8 cellular contexts compared by ENCODE assay signal in the genomic region with DNA sequence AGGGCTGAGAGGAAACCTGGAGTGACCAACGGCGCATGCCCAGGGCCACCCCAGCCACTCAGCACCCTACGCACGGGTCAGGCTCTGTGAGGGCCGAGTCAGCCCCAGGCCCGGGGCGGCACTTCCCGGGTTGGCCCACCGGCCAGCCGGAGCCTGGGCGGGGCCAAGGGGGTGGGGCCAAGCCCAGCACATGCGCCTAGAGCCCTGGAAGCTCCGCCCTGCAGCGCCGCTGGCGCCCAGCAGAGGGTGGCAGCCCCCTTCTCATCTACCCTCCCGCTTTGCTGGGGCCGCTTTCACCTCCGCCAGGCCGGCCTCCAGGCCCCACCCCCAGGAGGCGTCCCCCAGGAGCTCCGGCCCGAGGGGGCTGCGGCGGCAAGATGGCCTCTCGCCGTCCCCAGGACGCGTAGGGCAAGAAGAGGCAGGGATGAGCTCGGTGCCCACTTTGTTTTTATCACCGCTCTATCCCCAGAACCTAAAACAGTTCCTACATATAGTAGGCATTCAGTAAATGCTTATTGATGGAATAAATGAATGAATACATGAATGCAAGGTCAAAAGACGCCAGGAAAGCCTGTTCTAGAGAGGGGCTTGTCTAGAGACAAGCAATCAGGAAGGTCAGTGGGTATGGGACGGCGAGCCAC. TPM values are rescaled to one million over a fixed set of nuclear protein-coding genes. Genes with fewer than 3 reads are reported as not detected.
DNase-seq lines count a peak whose midpoint lies in the region; ATAC-seq and TF ChIP-seq lines count a peak whose summit lies in the region.

No MANE protein-coding gene starts in this region.

- no peaks in the 10 kb centered on the region for H4K20me1 ChIP-seq in H9 (ENCODE audit: control insufficient read depth, insufficient read depth, insufficient read length)

- peak overlapping the region; percentile 28 for H3K9ac ChIP-seq in H9 (ENCODE audit: extremely low read depth, insufficient read length, low read length)

- peak; percentile 90 for DNase-seq in GDM1 (lab: John Stamatoyannopoulos, UW)
- peak; percentile 99 for DNase-seq in H9
- peak; percentile 97 for DNase-seq in MG63
- DNase-seq in SJCRH30, result peak; percentile 98 to 99
- DNase-seq in activated naive CD4-positive, alpha-beta T cell treated with Interleukin-2 at 50 U/mL for 16 hours, result peak; percentile 93
- DNase-seq in nucleus accumbens (lab: John Stamatoyannopoulos, UW), result peak in 55 of 56 donors; percentile 56 to 94 (median 86)
- DNase-seq in superior temporal gyrus (ENCODE audit: extremely low spot score), result peak; percentile 90

- H3K36me3 ChIP-seq in MG63 (0 out of 2 replicates have a peak, but pooled peaks cover 2% of the 10 kb centered on the region), SJCRH30 (no peaks in the 10 kb centered on the region), gastroesophageal sphincter (no peaks in the 10 kb centered on the region)

- H3K27me3 ChIP-seq in H9 (ENCODE audit: insufficient read depth, low read length) (no peaks in the 10 kb centered on the region), MG63 (no peaks in the 10 kb centered on the region), SJCRH30 (no peaks in the 10 kb centered on the region), gastroesophageal sphincter (no peaks in the 10 kb centered on the region)

- peaks cover 42 to 44% of the 10 kb centered on the region in 2 experiments for H3K4me1 Mint-ChIP-seq in H9

- H3K9me3 ChIP-seq in H9 (ENCODE audit: control insufficient read depth, low read depth, low read length), result no peaks in the 10 kb centered on the region
- no peaks in the 10 kb centered on the region for H3K9me3 ChIP-seq in MG63
- H3K9me3 ChIP-seq in SJCRH30 (replicated peaks), result no peaks in the 10 kb centered on the region
- H3K9me3 ChIP-seq in gastroesophageal sphincter, result no peaks in the 10 kb centered on the region

- H2AK5ac ChIP-seq in H9 (ENCODE audit: insufficient read length, low read length), result no peak overlapping the region

- H3K79me1 ChIP-seq in H9 (ENCODE audit: insufficient read depth, low read depth, low read length, poor library complexity, severe bottlenecking), result no peaks in the 10 kb centered on the region

- no peak overlapping the region for H2BK15ac ChIP-seq in H9 (ENCODE audit: low read depth, low read length)

- ATAC-seq in gastroesophageal sphincter, result peak; percentile 98

- no peaks in the 10 kb centered on the region for H3K79me2 ChIP-seq in H9 (ENCODE audit: insufficient read depth, low read length)

- peak overlapping the region; percentile 40 for H3K4me2 ChIP-seq in H9 (ENCODE audit: insufficient read depth, insufficient read length, low read length)

- H3K4me3 ChIP-seq in MG63 (peak overlapping the region; percentile 45), SJCRH30 (peak overlapping the region; percentile 51), gastroesophageal sphincter (peak overlapping the region; percentile 46 to 57)

- H2BK5ac ChIP-seq in H9 (ENCODE audit: insufficient read length, low read length), result no peak overlapping the region

- no peak overlapping the region for H3K14ac ChIP-seq in H9 (ENCODE audit: insufficient read depth, low read length)

- H4K91ac ChIP-seq in H9 (ENCODE audit: insufficient read length, low read depth, low read length), result no peak overlapping the region

- no peak overlapping the region for H4K5ac ChIP-seq in H9 (ENCODE audit: insufficient read length, low read depth, low read length)

- WGBS in H9 (ENCODE audit: extremely low coverage, insufficient read length, low lambda C conversion rate), result no CpG with 5 or more reads among the region's 34 CpGs
- WGBS in gastroesophageal sphincter (ENCODE audit: low coverage in 1 of 2), 2 donors, result 8 to 27% methylated on average over 3 to 7 of the region's 34 CpGs

- no peaks in the 10 kb centered on the region for H3K9me3 Mint-ChIP-seq in H9

- TF ChIP-seq POLR2A in gastroesophageal sphincter (IDR thresholded peaks at IDR 0.05), result peak in 1 of 2 donors; percentile 39

- H3K18ac ChIP-seq in H9 (ENCODE audit: insufficient read length, low read depth, low read length), result no peak overlapping the region

- no peak overlapping the region for H2AFZ ChIP-seq in H9 (ENCODE audit: low read length)

- H3K36me3 Mint-ChIP-seq in H9 (ENCODE audit: insufficient read depth in 1 of 3, low read depth in 3 of 3), result no peaks in the 10 kb centered on the region

- H3K4me3 Mint-ChIP-seq in H9, result peak overlapping the region; percentile 62 to 75

- no peak overlapping the region for H2BK12ac ChIP-seq in H9 (ENCODE audit: insufficient read length, low read depth, low read length)

- no peaks in the 10 kb centered on the region for H3K23me2 ChIP-seq in H9 (ENCODE audit: insufficient read length, low read depth, low read length, poor library complexity, severe bottlenecking)

- no peak overlapping the region for H3T11ph ChIP-seq in H9 (ENCODE audit: low read length)

- H2BK20ac ChIP-seq in H9 (ENCODE audit: low read depth, low read length, poor library complexity, severe bottlenecking), result no peak overlapping the region

- H3K27me3 Mint-ChIP-seq in H9 (ENCODE audit: low read depth), result no peaks in the 10 kb centered on the region; the same call in 1 of the 2 replicates

- no peak overlapping the region for H3K56ac ChIP-seq in H9 (ENCODE audit: insufficient read length, low read depth, low read length)

- no peak for TF ChIP-seq EP300 in gastroesophageal sphincter (IDR thresholded peaks at IDR 0.05)

- H2BK120ac ChIP-seq in H9 (ENCODE audit: low read depth, low read length, poor library complexity, severe bottlenecking), result no peak overlapping the region

- peak; percentile 97 for TF ChIP-seq CTCF in H9 (conservative IDR thresholded peaks at IDR 0.05)
- TF ChIP-seq CTCF in gastroesophageal sphincter (IDR thresholded peaks at IDR 0.05), result peak in 3 of 4 experiments; percentile 91 to 99 (median 99)

- peaks cover 2% of the 10 kb centered on the region; the same call in 1 of the 2 replicates for H3K4me1 ChIP-seq in H9 (ENCODE audit: insufficient read depth, low read length)
- H3K4me1 ChIP-seq in SJCRH30, result peaks cover 46% of the 10 kb centered on the region
- H3K4me1 ChIP-seq in gastroesophageal sphincter, result peaks cover 4 to 51% (median 9%) of the 10 kb centered on the region in 3 donors

- H3K4ac ChIP-seq in H9 (ENCODE audit: low read depth, low read length), result no peak overlapping the region

- peak overlapping the region in 2 of 3 experiments; percentile 87 to 95; a peak in 5 of 7 replicates for H3K27ac Mint-ChIP-seq in H9

- H3K23ac ChIP-seq in H9 (ENCODE audit: insufficient read length, low read depth, low read length), result no peak overlapping the region

- H4K8ac ChIP-seq in H9 (replicated peaks; ENCODE audit: insufficient read length, low read depth, low read length), result no peak overlapping the region

- H3K27ac ChIP-seq in H9 (ENCODE audit: insufficient read length, low read depth, low read length) (no peak overlapping the region), SJCRH30 (peak overlapping the region; percentile 74), gastroesophageal sphincter (peak overlapping the region; percentile 31 to 85 (median 84))

RNA-seq across cellular contexts. Expression of a gene that starts 31.3 kb away (rescaled TPM):
- total RNA-seq in H9 (2021) (20.8 and 21.6 TPM in 2 replicates), gastroesophageal sphincter (10 to 100 TPM; 45.5 to 70.5 (median 56.5) TPM)
- 13.7 and 23.2 TPM in 2 replicates for total RNA-seq in MG63 (2014; rRNA removed; shearing (Covaris generic); ENCODE audit: low replicate concordance)
- 86.9 and 91.9 TPM in 2 replicates for total RNA-seq in SJCRH30 (2014; rRNA removed; shearing (Covaris generic))
